Comparison of ENCODE assay signal across 1 cellular context in genomic region chr19:53882391-53883050, GRCh38.
TF ChIP-seq lines count a peak whose summit lies in the region.

No MANE protein-coding gene starts in this region.

TF ChIP-seq in SK-N-SH, 30 proteins besides CTCF, POLR2A, EP300 and RAD21 (continued from another document):
- no peak for TF ChIP-seq EZH2phosphoT487 (IDR thresholded peaks at IDR 0.05; ENCODE audit: borderline replicate concordance, low read depth)
- TF ChIP-seq CHD2 (IDR thresholded peaks at IDR 0.05; ENCODE audit: low read length, partially characterized antibody): no peak
- no peak for TF ChIP-seq MAX (IDR thresholded peaks at IDR 0.05; ENCODE audit: low read depth)
- TF ChIP-seq NRF1 (IDR thresholded peaks at IDR 0.05; ENCODE audit: low read depth, low read length): no peak
- TF ChIP-seq FOSL2 (IDR thresholded peaks at IDR 0.05; ENCODE audit: borderline replicate concordance, low read depth): no peak
